Comparison of ENCODE assay signal across 21 cellular contexts in the genomic region with DNA sequence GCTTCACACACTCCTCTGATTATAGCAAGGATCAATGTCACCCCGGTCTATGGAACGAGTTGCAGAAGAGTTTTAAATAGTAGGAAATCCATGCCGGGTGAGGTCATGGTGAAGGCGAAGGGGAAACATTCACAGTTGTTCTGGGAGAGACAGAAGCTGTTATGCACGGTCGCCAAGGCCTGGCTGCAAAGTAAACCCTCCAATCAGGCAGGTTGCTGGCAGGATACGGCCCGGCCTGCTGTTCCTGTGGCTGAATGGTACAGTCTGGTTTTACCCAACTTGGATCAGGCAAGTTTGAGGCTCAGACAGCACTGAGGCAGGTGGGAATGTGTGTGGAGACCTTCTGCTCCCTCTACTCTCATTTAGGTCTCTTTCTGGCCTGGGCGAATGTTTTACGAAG. TPM values are rescaled to one million over a fixed set of nuclear protein-coding genes. Genes with fewer than 3 reads are reported as not detected.
DNase-seq lines count a peak whose midpoint lies in the region; ATAC-seq and TF ChIP-seq lines count a peak whose summit lies in the region.
"Had no signal": no experiment of that assay in that cellular context is flagged by ENCODE, and none has a peak within 500 bp of the region (broad histone marks: within the 10 kb centered on the region; RNA-seq: fewer than 3 reads in every experiment).

No MANE protein-coding gene starts in this region.

- H3K27ac ChIP-seq in dorsolateral prefrontal cortex (peak overlapping the region in 37 of 59 donors; percentile 2 to 86 (median 58)), upper lobe of right lung (no peak overlapping the region)
- H3K27ac ChIP-seq: ascending aorta, C4-2B had no signal

- peak; percentile 16 for DNase-seq in activated CD8-positive, alpha-beta T cell treated with anti-CD3 and anti-CD28 coated beads, Interleukin-2, amount 10 ng/mL, durations not matched to agents 7 days and 5 days
- no peak for DNase-seq in activated CD8-positive, alpha-beta T cell treated with anti-CD3 and anti-CD28 coated beads for 36 hours
- DNase-seq in dorsolateral prefrontal cortex: peak in 3 of 10 donors; percentile 16 to 73 (median 50)
- DNase-seq in myocyte (ENCODE audit: low read depth): peak; percentile 88
- peak; percentile 32 for DNase-seq in upper lobe of right lung
- no peak for DNase-seq in NCI-H1105 (lab: John Stamatoyannopoulos, UW)
- DNase-seq in 8988T: no peak
- DNase-seq: activated CD4-positive, alpha-beta T cell treated with anti-CD3 and anti-CD28 coated beads for 1 hour; activated naive CD4-positive, alpha-beta T cell treated with anti-CD3 and anti-CD28 coated beads, Interleukin-2, amount 10 ng/mL, durations not matched to agents 7 days and 5 days; cortex of kidney; KBM-7; MV-4-11; NCI-H2081; retina had no signal

- peaks cover 2% of the 10 kb centered on the region for H3K27me3 Mint-ChIP-seq in activated CD8-positive, alpha-beta T cell treated with anti-CD3 and anti-CD28 coated beads, Interleukin-2, amount 10 ng/mL, durations not matched to agents 7 days and 5 days (ENCODE audit: low read depth)
- peaks cover 7% of the 10 kb centered on the region for H3K27me3 Mint-ChIP-seq in activated CD8-positive, alpha-beta T cell treated with anti-CD3 and anti-CD28 coated beads for 36 hours

- intact Hi-C loops in activated CD8-positive, alpha-beta T cell treated with anti-CD3 and anti-CD28 coated beads for 36 hours (cut with micrococcal nuclease): no loop called here
- intact Hi-C loops in dorsolateral prefrontal cortex (cut with DNase I) (no loop called here), upper lobe of right lung (cut with DNase I) (no loop called here)

- peaks cover 40% of the 10 kb centered on the region for H3K4me1 Mint-ChIP-seq in activated CD8-positive, alpha-beta T cell treated with anti-CD3 and anti-CD28 coated beads, Interleukin-2, amount 10 ng/mL, durations not matched to agents 7 days and 5 days (ENCODE audit: low read depth)
- H3K4me1 Mint-ChIP-seq in activated CD8-positive, alpha-beta T cell treated with anti-CD3 and anti-CD28 coated beads for 36 hours (ENCODE audit: low read depth): peaks cover 34% of the 10 kb centered on the region

- no peaks in the 10 kb centered on the region for H3K36me3 Mint-ChIP-seq in activated CD8-positive, alpha-beta T cell treated with anti-CD3 and anti-CD28 coated beads, Interleukin-2, amount 10 ng/mL, durations not matched to agents 7 days and 5 days (ENCODE audit: low read depth)
- H3K36me3 Mint-ChIP-seq in activated CD8-positive, alpha-beta T cell treated with anti-CD3 and anti-CD28 coated beads for 36 hours (ENCODE audit: low read depth): no peaks in the 10 kb centered on the region
- H3K36me3 Mint-ChIP-seq: activated naive CD4-positive, alpha-beta T cell treated with anti-CD3 and anti-CD28 coated beads, Interleukin-2, amount 10 ng/mL, durations not matched to agents 7 days and 5 days had no signal

- no peaks in the 10 kb centered on the region for H3K36me3 ChIP-seq in upper lobe of right lung
- H3K36me3 ChIP-seq: ascending aorta had no signal

- no peaks in the 10 kb centered on the region for H3K9me3 Mint-ChIP-seq in activated CD8-positive, alpha-beta T cell treated with anti-CD3 and anti-CD28 coated beads, Interleukin-2, amount 10 ng/mL, durations not matched to agents 7 days and 5 days (ENCODE audit: insufficient read depth)
- H3K9me3 Mint-ChIP-seq in activated CD8-positive, alpha-beta T cell treated with anti-CD3 and anti-CD28 coated beads for 36 hours: no peaks in the 10 kb centered on the region
- H3K9me3 Mint-ChIP-seq: activated naive CD4-positive, alpha-beta T cell treated with anti-CD3 and anti-CD28 coated beads, Interleukin-2, amount 10 ng/mL, durations not matched to agents 7 days and 5 days; stimulated activated naive CD8-positive, alpha-beta T cell treated with anti-CD3 and anti-CD28 coated beads, Interleukin-15, Interleukin-2, amounts not matched to agents 100 ng/mL and 50 ng/mL, for 24 hours had no signal

- no peaks in the 10 kb centered on the region for H3K9me3 ChIP-seq in upper lobe of right lung
- H3K9me3 ChIP-seq: ascending aorta had no signal

- H3K27me3 ChIP-seq in dorsolateral prefrontal cortex (no peaks in the 10 kb centered on the region), upper lobe of right lung (peaks cover 10% of the 10 kb centered on the region)
- H3K27me3 ChIP-seq: ascending aorta had no signal

- no peak overlapping the region for H3K4me3 Mint-ChIP-seq in activated CD8-positive, alpha-beta T cell treated with anti-CD3 and anti-CD28 coated beads, Interleukin-2, amount 10 ng/mL, durations not matched to agents 7 days and 5 days
- no peak overlapping the region for H3K4me3 Mint-ChIP-seq in activated CD8-positive, alpha-beta T cell treated with anti-CD3 and anti-CD28 coated beads for 36 hours
- H3K4me3 Mint-ChIP-seq: activated naive CD4-positive, alpha-beta T cell treated with anti-CD3 and anti-CD28 coated beads, Interleukin-2, amount 10 ng/mL, durations not matched to agents 7 days and 5 days; stimulated activated naive CD8-positive, alpha-beta T cell treated with anti-CD3 and anti-CD28 coated beads, Interleukin-15, Interleukin-2, amounts not matched to agents 100 ng/mL and 50 ng/mL, for 24 hours had no signal

- POLR2A ChIA-PET in activated CD8-positive, alpha-beta T cell treated with anti-CD3 and anti-CD28 coated beads, Interleukin-2, amount 10 ng/mL, durations not matched to agents 7 days and 5 days (lab: Charles Lee): no interaction called here
- POLR2A ChIA-PET in activated CD8-positive, alpha-beta T cell treated with anti-CD3 and anti-CD28 coated beads for 36 hours (lab: Charles Lee): no interaction called here

- TF ChIP-seq CTCF in activated CD8-positive, alpha-beta T cell treated with anti-CD3 and anti-CD28 coated beads for 36 hours (IDR thresholded peaks at IDR 0.05): no peak
- TF ChIP-seq CTCF in dorsolateral prefrontal cortex (IDR thresholded peaks at IDR 0.05 in 54 of 56, conservative IDR thresholded peaks at IDR 0.05 in 2 of 56; ENCODE audit: low read depth in 1 of 56, partially characterized antibody in 56 of 56) (no peak), upper lobe of right lung (IDR thresholded peaks at IDR 0.05) (no peak)

- CTCF ChIA-PET in activated CD8-positive, alpha-beta T cell treated with anti-CD3 and anti-CD28 coated beads, Interleukin-2, amount 10 ng/mL, durations not matched to agents 7 days and 5 days (lab: Charles Lee): no interaction called here
- CTCF ChIA-PET in activated CD8-positive, alpha-beta T cell treated with anti-CD3 and anti-CD28 coated beads for 36 hours (lab: Charles Lee): interaction anchor here (1.1 kb wide), 1 partner anchor 188 kb away, joined by 3 read pairs; no protein-coding TSS in a partner anchor

- peak overlapping the region in 4 of 59 donors; percentile 1 to 18 (median 6) for H3K4me3 ChIP-seq in dorsolateral prefrontal cortex
- H3K4me3 ChIP-seq in upper lobe of right lung: no peak overlapping the region
- H3K4me3 ChIP-seq: ascending aorta had no signal

- H3K27ac Mint-ChIP-seq in activated CD8-positive, alpha-beta T cell treated with anti-CD3 and anti-CD28 coated beads, Interleukin-2, amount 10 ng/mL, durations not matched to agents 7 days and 5 days: no peak overlapping the region
- no peak overlapping the region for H3K27ac Mint-ChIP-seq in activated CD8-positive, alpha-beta T cell treated with anti-CD3 and anti-CD28 coated beads for 36 hours
- H3K27ac Mint-ChIP-seq: activated naive CD4-positive, alpha-beta T cell treated with anti-CD3 and anti-CD28 coated beads, Interleukin-2, amount 10 ng/mL, durations not matched to agents 7 days and 5 days; stimulated activated naive CD8-positive, alpha-beta T cell treated with anti-CD3 and anti-CD28 coated beads, Interleukin-15, Interleukin-2, amounts not matched to agents 100 ng/mL and 50 ng/mL, for 24 hours had no signal

- no peaks in the 10 kb centered on the region for H3K4me1 ChIP-seq in upper lobe of right lung
- H3K4me1 ChIP-seq: ascending aorta had no signal

- ATAC-seq in activated CD8-positive, alpha-beta T cell treated with anti-CD3 and anti-CD28 coated beads, Interleukin-2, amount 10 ng/mL, durations not matched to agents 7 days and 5 days: no peak
- no peak for ATAC-seq in activated CD8-positive, alpha-beta T cell treated with anti-CD3 and anti-CD28 coated beads for 36 hours
- ATAC-seq in upper lobe of right lung (no peak), GM19324 (IDR thresholded peaks at IDR 0.05; ENCODE audit: low FRiP score, unreplicated experiment) (no peak)

RNA-seq across cellular contexts. Expression of gene ATP2B2, which starts 45.3 kb away (rescaled TPM):
- not detected for total RNA-seq in activated CD8-positive, alpha-beta T cell treated with anti-CD3 and anti-CD28 coated beads, Interleukin-2, amount 10 ng/mL, durations not matched to agents 7 days and 5 days
- not detected for total RNA-seq in activated CD8-positive, alpha-beta T cell treated with anti-CD3 and anti-CD28 coated beads for 36 hours
- total RNA-seq in dorsolateral prefrontal cortex (100 to 1,000 TPM in 119 of 120 experiments, 10 to 100 TPM in 1; 87.6 to 447 (median 301) TPM), myocyte (0.24 TPM in 1 of 2 replicates, not detected in the other), upper lobe of right lung (0.06 TPM)
- polyA plus RNA-seq in myocyte (2012): 0.03 TPM
- total RNA-seq: ascending aorta, epithelial cell of proximal tubule, mononuclear cell, NCI-H460 had no signal

Comparison
In these comparisons a context has a peak if more than half of its experiments do, and no peak if none do; other contexts are left out.
1. DNase-seq: peak in activated CD8-positive, alpha-beta T cell treated with anti-CD3 and anti-CD28 coated beads, Interleukin-2, amount 10 ng/mL, durations not matched to agents 7 days and 5 days (single experiment), myocyte (single experiment) and upper lobe of right lung (single experiment); none in activated CD8-positive, alpha-beta T cell treated with anti-CD3 and anti-CD28 coated beads for 36 hours (single experiment), NCI-H1105 (single experiment) and 8988T (single experiment).
2. RNA of gene ATP2B2, which starts 45.3 kb away (total RNA-seq): 87.6 to 447 TPM in dorsolateral prefrontal cortex; 0.24 TPM in myocyte, 0.06 TPM in upper lobe of right lung (single experiment), not detected in activated CD8-positive, alpha-beta T cell treated with anti-CD3 and anti-CD28 coated beads for 36 hours and not detected in activated CD8-positive, alpha-beta T cell treated with anti-CD3 and anti-CD28 coated beads, Interleukin-2, amount 10 ng/mL, durations not matched to agents 7 days and 5 days; every median in the first group is over 10 times any median in the second.